Comparison of ENCODE assay signal across 9 cellular contexts in the genomic region with DNA sequence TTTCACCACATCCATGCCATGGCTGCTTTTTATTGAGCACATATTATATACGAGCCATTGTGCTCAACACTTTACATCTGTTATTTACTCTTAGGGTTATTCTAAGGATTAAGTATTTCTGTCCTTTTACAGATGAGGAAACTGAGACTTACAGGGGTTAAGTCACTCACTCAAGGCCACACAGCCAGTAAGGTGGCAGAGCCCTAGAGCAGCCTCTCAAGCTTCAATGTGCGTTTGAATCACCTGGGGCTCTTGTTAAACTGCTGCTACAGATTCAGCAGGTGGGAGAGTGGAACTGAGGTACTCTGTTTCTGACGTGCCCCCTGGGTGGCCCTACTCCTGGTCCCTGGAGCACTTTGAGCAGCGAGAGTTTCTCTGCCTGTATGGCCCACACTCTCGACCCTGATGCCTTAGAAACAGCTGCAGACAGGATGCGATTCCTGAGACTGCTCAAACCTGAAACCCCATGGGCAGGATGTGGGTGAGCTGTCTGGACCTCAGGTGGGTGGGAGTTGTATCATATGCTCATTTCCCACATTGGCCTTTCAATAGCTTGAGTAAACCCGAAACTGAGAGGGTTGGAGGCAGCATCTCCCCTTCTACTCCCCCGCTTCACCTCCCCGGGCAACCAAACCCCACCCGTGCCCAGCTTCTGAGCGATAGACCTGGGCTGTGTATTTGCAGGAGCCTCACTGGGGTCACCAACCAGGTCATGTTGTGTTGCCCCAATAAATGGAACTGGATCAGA. TPM values are rescaled to one million over a fixed set of nuclear protein-coding genes. Genes with fewer than 3 reads are reported as not detected.
DNase-seq lines count a peak whose midpoint lies in the region; ATAC-seq, FAIRE-seq and TF ChIP-seq lines count a peak whose summit lies in the region.
"Had no signal": no experiment of that assay in that cellular context is flagged by ENCODE, and none has a peak within 500 bp of the region (broad histone marks: within the 10 kb centered on the region; RNA-seq: fewer than 3 reads in every experiment).

No MANE protein-coding gene starts in this region.

- 93% methylated on average over 11 of the region's 11 CpGs for WGBS in suprapubic skin

- H3K4me3 ChIP-seq in gastrocnemius medialis (no peak overlapping the region), suprapubic skin (no peak overlapping the region)
- H3K4me3 ChIP-seq: K562 had no signal

- no peak for TF ChIP-seq EP300 in suprapubic skin (IDR thresholded peaks at IDR 0.05)

- in situ Hi-C loops in gastrocnemius medialis (cut with MboI; ENCODE audit: low sequenced_read_pairs in 4 of 4) = no loop called here

- intact Hi-C loops in gastrocnemius medialis (cut with DNase I; ENCODE audit: low total_unique reads) = no loop called here

- no peak overlapping the region for H3K27ac ChIP-seq in gastrocnemius medialis
- no peak overlapping the region for H3K27ac ChIP-seq in suprapubic skin

- peak; percentile 87 for DNase-seq in GM19240 (ENCODE audit: insufficient read length, low spot score)
- peak; percentile 35 to 36 for DNase-seq in activated CD8-positive, alpha-beta memory T cell treated with anti-CD3 and anti-CD28 coated beads for 1 hour (ENCODE audit: extremely low read depth in 1 of 2, low read depth in 1 of 2)
- peak; percentile 88 for DNase-seq in stimulated activated CD4-positive, alpha-beta T cell treated with anti-CD3 and anti-CD28 coated beads, Interleukin-15, amount 100 ng/mL, for 24 hours
- DNase-seq in gastrocnemius medialis = no peak
- DNase-seq in retina = no peak
- DNase-seq in frontal cortex (ENCODE audit: low spot score in 2 of 2) = no peak
- DNase-seq in suprapubic skin (ENCODE audit: low spot score in 2 of 2) = no peak

- no peak for FAIRE-seq in frontal cortex (lab: Jason Lieb, UNC)
- FAIRE-seq: K562 had no signal

- H3K36me3 ChIP-seq in gastrocnemius medialis (no peaks in the 10 kb centered on the region), suprapubic skin (no peaks in the 10 kb centered on the region)

- no peaks in the 10 kb centered on the region for H3K9me3 ChIP-seq in gastrocnemius medialis
- no peaks in the 10 kb centered on the region for H3K9me3 ChIP-seq in suprapubic skin

- H3K27me3 ChIP-seq in gastrocnemius medialis = no peaks in the 10 kb centered on the region
- H3K27me3 ChIP-seq in suprapubic skin = no peaks in the 10 kb centered on the region

- no peak for TF ChIP-seq CTCF in gastrocnemius medialis (IDR thresholded peaks at IDR 0.05 in 4 of 5, conservative IDR thresholded peaks at IDR 0.05 in 1 of 5)
- no peak for TF ChIP-seq CTCF in suprapubic skin (IDR thresholded peaks at IDR 0.05)

- H3K4me1 ChIP-seq in gastrocnemius medialis = peaks cover 17 to 19% of the 10 kb centered on the region in 2 donors
- H3K4me1 ChIP-seq in suprapubic skin = peaks cover 10% of the 10 kb centered on the region

- TF ChIP-seq POLR2A in gastrocnemius medialis (IDR thresholded peaks at IDR 0.05) (no peak), suprapubic skin (IDR thresholded peaks at IDR 0.05) (no peak)

- ATAC-seq in HG03135 (IDR thresholded peaks at IDR 0.05; ENCODE audit: unreplicated experiment) = peak; percentile 95
- no peak for ATAC-seq in gastrocnemius medialis
- ATAC-seq: K562 had no signal

RNA-seq across cellular contexts. Expression of a gene that starts 59.3 kb away (rescaled TPM):
- total RNA-seq in gastrocnemius medialis (1 to 10 TPM; 2.0 to 4.4 (median 2.5) TPM), frontal cortex (5.3 TPM), suprapubic skin (10 to 100 TPM in 1 of 4 donors, 1 to 10 TPM in 3; 7.3 to 15.2 (median 8.0) TPM)

Comparison
In these comparisons a context has a peak if more than half of its experiments do, and no peak if none do; other contexts are left out.
1. DNase-seq: peak in GM19240 (single experiment), activated CD8-positive, alpha-beta memory T cell treated with anti-CD3 and anti-CD28 coated beads for 1 hour (2 of 2) and stimulated activated CD4-positive, alpha-beta T cell treated with anti-CD3 and anti-CD28 coated beads, Interleukin-15, amount 100 ng/mL, for 24 hours (single experiment); none in gastrocnemius medialis (0 of 2), retina (single experiment), frontal cortex (0 of 2) and suprapubic skin (0 of 2).